ENCODE assay signal across 12 cellular contexts in the genomic region with DNA sequence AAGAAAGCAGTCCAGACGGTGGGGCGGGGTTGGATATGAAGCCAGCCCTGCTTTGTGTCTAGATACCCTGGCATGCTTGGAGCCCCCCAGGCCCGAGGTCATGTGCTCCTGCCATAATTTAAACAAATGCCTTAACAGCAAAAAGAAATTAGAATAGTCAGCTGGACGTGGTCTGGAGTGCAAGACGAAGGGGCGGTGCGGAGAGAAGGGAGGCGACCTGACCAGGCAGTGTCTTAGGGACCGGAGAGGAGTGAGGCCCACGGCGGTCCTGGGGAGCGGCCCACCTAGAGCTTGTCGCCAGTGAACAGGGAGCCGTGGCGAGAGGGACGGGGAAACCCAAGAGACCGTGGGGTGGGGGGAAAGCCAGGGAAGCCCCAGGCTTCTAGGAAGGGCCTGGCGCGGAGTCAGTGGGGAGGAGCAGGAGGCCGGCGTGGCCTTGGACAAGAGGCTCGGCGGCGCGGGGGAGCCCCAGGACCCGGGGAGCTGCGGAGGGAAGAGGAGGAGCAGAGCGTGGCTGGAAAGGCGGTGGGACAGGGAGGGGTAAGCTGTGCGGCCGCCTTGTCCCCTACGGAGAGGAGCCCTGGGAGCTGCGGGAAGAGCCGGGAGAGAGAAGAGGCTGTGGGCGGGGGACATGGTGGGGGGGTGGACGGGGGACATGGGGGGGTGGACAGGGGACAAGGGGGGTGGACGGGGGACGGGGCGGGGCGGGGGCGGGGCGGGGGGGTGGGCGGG.
DNase-seq lines count a peak whose midpoint lies in the region; ATAC-seq and TF ChIP-seq lines count a peak whose summit lies in the region.
"Had no signal": no experiment of that assay in that cellular context is flagged by ENCODE, and none has a peak within 500 bp of the region (broad histone marks: within the 10 kb centered on the region; RNA-seq: fewer than 3 reads in every experiment).

No MANE protein-coding gene starts in this region.

- no peaks in the 10 kb centered on the region for H3K36me3 Mint-ChIP-seq in T-cell
- peaks cover 7% of the 10 kb centered on the region for H3K36me3 Mint-ChIP-seq in stimulated activated effector memory CD8-positive, alpha-beta T cell treated with anti-CD3 and anti-CD28 coated beads, Interleukin-12 subunit alpha, Interleukin-12 subunit beta, amount 100 ng/mL, for 72 hours

- no peak for TF ChIP-seq EP300 in SK-N-SH (IDR thresholded peaks at IDR 0.05; ENCODE audit: borderline replicate concordance in 1 of 2, low read depth in 1 of 2, low read length in 1 of 2)

- DNase-seq in SK-N-SH (peak; percentile 89), T-cell (peak in 1 of 34 experiments; percentile 4), NCI-H524 (lab: John Stamatoyannopoulos, UW) (no peak)
- DNase-seq in stimulated activated effector memory CD8-positive, alpha-beta T cell treated with anti-CD3 and anti-CD28 coated beads, Interleukin-12 subunit alpha, Interleukin-12 subunit beta, amount 100 ng/mL, for 72 hours (ENCODE audit: low spot score in 2 of 2), result peak in 1 of 2 donors; percentile 37
- DNase-seq: brain microvascular endothelial cell, MV-4-11 had no signal

- no peak for ATAC-seq in SK-N-SH treated with all-trans-retinoic acid at 6 μM for 48 hours
- no peak for ATAC-seq in T-cell (replicated peaks in 1 of 4)
- no peak for ATAC-seq in stimulated activated effector memory CD8-positive, alpha-beta T cell treated with anti-CD3 and anti-CD28 coated beads, Interleukin-12 subunit alpha, Interleukin-12 subunit beta, amount 100 ng/mL, for 72 hours
- no peak for ATAC-seq in HG03280 (IDR thresholded peaks at IDR 0.05; ENCODE audit: unreplicated experiment)
- ATAC-seq in GM18502 (IDR thresholded peaks at IDR 0.05; ENCODE audit: poor library complexity, unreplicated experiment), result no peak

- no peak overlapping the region for H3K9ac ChIP-seq in SK-N-SH
- H3K9ac ChIP-seq in iPS-20b (ENCODE audit: low read depth, low read length), result no peak overlapping the region

- no peaks in the 10 kb centered on the region for H3K79me2 ChIP-seq in SK-N-SH (ENCODE audit: insufficient read depth)

- peaks cover 10 to 17% (median 11%) of the 10 kb centered on the region in 3 donors for H3K4me1 Mint-ChIP-seq in T-cell
- H3K4me1 Mint-ChIP-seq in stimulated activated effector memory CD8-positive, alpha-beta T cell treated with anti-CD3 and anti-CD28 coated beads, Interleukin-12 subunit alpha, Interleukin-12 subunit beta, amount 100 ng/mL, for 72 hours, result peaks cover 6% of the 10 kb centered on the region

- no peak overlapping the region for H3K4me2 ChIP-seq in SK-N-SH

- no peak overlapping the region for H2AFZ ChIP-seq in SK-N-SH (ENCODE audit: low read depth)

- no peak for TF ChIP-seq RAD21 in SK-N-SH (IDR thresholded peaks at IDR 0.05; ENCODE audit: low read length)

- no peaks in the 10 kb centered on the region for H4K20me1 ChIP-seq in SK-N-SH (ENCODE audit: insufficient read depth)

- TF ChIP-seq CTCF in SK-N-SH (IDR thresholded peaks at IDR 0.05), result no peak

- 43% methylated on average over 37 of the region's 43 CpGs for WGBS in SK-N-SH (ENCODE audit: low lambda C conversion rate)

- H3K36me3 ChIP-seq in SK-N-SH (replicated peaks in 1 of 2; ENCODE audit: control insufficient read depth in 1 of 2, insufficient read depth in 2 of 2, low read length in 1 of 2) (no peaks in the 10 kb centered on the region), iPS-20b (ENCODE audit: insufficient read depth, low read depth, low read length) (no peaks in the 10 kb centered on the region)
- H3K36me3 ChIP-seq: brain microvascular endothelial cell, neutrophil had no signal

- H3K4me1 ChIP-seq in SK-N-SH (ENCODE audit: control insufficient read depth in 1 of 2, insufficient read depth in 2 of 2, low read depth in 1 of 2, low read length in 1 of 2) (peaks cover 0 to 5% of the 10 kb centered on the region in 2 experiments; a peak in 1 of 4 replicates), iPS-20b (ENCODE audit: insufficient read depth, low read length) (no peaks in the 10 kb centered on the region; the same call in 1 of the 2 replicates)

- peak overlapping the region in 2 of 3 donors; percentile 1 to 76 for H3K4me3 Mint-ChIP-seq in T-cell
- H3K4me3 Mint-ChIP-seq in stimulated activated effector memory CD8-positive, alpha-beta T cell treated with anti-CD3 and anti-CD28 coated beads, Interleukin-12 subunit alpha, Interleukin-12 subunit beta, amount 100 ng/mL, for 72 hours, result peak overlapping the region; percentile 22

- peaks cover 63 to 69% of the 10 kb centered on the region in 2 donors for H3K27me3 Mint-ChIP-seq in T-cell

- H3K9me3 ChIP-seq in SK-N-SH, result no peaks in the 10 kb centered on the region
- H3K9me3 ChIP-seq in iPS-20b (ENCODE audit: insufficient read depth, low read depth, low read length), result no peaks in the 10 kb centered on the region
- H3K9me3 ChIP-seq: neutrophil had no signal

- H3K9me2 ChIP-seq in SK-N-SH, result no peaks in the 10 kb centered on the region

- no peaks in the 10 kb centered on the region for H3K27me3 ChIP-seq in SK-N-SH (ENCODE audit: insufficient read depth)
- peaks cover 57% of the 10 kb centered on the region for H3K27me3 ChIP-seq in iPS-20b (ENCODE audit: insufficient read depth, low read length)

- H3K27ac ChIP-seq in SK-N-SH (ENCODE audit: low read depth in 2 of 2, low read length in 1 of 2), result no peak overlapping the region
- no peak overlapping the region for H3K27ac ChIP-seq in iPS-20b (ENCODE audit: low read length)
- H3K27ac ChIP-seq: brain microvascular endothelial cell, HL-60, neutrophil had no signal

- H3K9me3 Mint-ChIP-seq in T-cell, result no peaks in the 10 kb centered on the region
- H3K9me3 Mint-ChIP-seq in stimulated activated effector memory CD8-positive, alpha-beta T cell treated with anti-CD3 and anti-CD28 coated beads, Interleukin-12 subunit alpha, Interleukin-12 subunit beta, amount 100 ng/mL, for 72 hours, result no peaks in the 10 kb centered on the region

- H3K4me3 ChIP-seq in SK-N-SH (ENCODE audit: low read depth in 2 of 2, low read length in 1 of 2) (no peak overlapping the region), iPS-20b (ENCODE audit: low read length) (peak overlapping the region; percentile 49; the same call in 1 of the 2 replicates)

- CTCF ChIA-PET in SK-N-SH (lab: Yijun Ruan, JAX) (interaction anchor here (0.7 to 1.6 kb wide), 4 partner anchors 16 to 324 kb away, joined by 3 to 6 read pairs (median 3); no protein-coding TSS in a partner anchor), T-cell (lab: Charles Lee) (no interaction called here)

- peak overlapping the region in 1 of 2 donors; percentile 40 for H3K27ac Mint-ChIP-seq in T-cell
- no peak overlapping the region for H3K27ac Mint-ChIP-seq in stimulated activated effector memory CD8-positive, alpha-beta T cell treated with anti-CD3 and anti-CD28 coated beads, Interleukin-12 subunit alpha, Interleukin-12 subunit beta, amount 100 ng/mL, for 72 hours

- no peaks in the 10 kb centered on the region for H3F3A ChIP-seq in SK-N-SH (replicated peaks; ENCODE audit: insufficient read depth)

- POLR2A ChIA-PET in SK-N-SH (lab: Yijun Ruan, JAX) (interaction anchor here (1.1 to 1.3 kb wide), 2 partner anchors 102 to 103 kb away, joined by 3 read pairs; no protein-coding TSS in a partner anchor), T-cell (lab: Charles Lee) (no interaction called here)

TF ChIP-seq in SK-N-SH, 30 proteins besides CTCF, POLR2A, EP300 and RAD21 (continues in another document):
- TF ChIP-seq POLR2AphosphoS5 (IDR thresholded peaks at IDR 0.05; ENCODE audit: low read depth, low read length) (no peak), ELF1 (IDR thresholded peaks at IDR 0.05) (no peak), ZBTB33 (IDR thresholded peaks at IDR 0.05; ENCODE audit: borderline replicate concordance, low read depth) (no peak), NRF1 (IDR thresholded peaks at IDR 0.05; ENCODE audit: low read depth, low read length) (no peak), FOSL2 (IDR thresholded peaks at IDR 0.05; ENCODE audit: borderline replicate concordance, low read depth) (no peak)

TF ChIP-seq in SK-N-SH treated with all-trans-retinoic acid at 6 μM for 48 hours, 23 proteins besides CTCF, POLR2A, EP300 and RAD21:
- no peak for TF ChIP-seq BACH2 (CRISPR knock-in tag; IDR thresholded peaks at IDR 0.05; ENCODE audit: borderline replicate concordance)
